Comparison of ENCODE assay signal across 9 cellular contexts in the genomic region with DNA sequence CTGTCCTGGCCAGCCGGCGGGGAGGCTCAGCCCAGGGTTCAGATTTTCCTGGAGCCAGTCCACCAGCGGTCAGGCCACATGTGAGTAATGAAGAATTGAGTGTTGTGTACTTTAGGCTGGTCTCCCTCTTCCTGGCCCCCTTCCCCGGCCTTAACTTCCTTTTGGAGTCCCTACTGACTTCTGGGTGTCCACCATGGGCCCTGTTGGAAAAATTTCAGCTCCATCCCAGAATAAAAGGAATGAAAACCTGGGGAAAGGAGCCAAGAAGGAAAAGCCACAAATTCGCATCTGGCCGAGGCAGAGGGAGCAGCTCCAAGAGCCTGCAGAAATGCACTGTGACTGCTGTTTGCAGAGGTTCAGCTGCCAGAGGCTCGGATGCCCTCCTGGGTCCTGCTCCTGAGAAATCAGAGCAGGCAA. TPM values are rescaled to one million over a fixed set of nuclear protein-coding genes. Genes with fewer than 3 reads are reported as not detected.
DNase-seq lines count a peak whose midpoint lies in the region; ATAC-seq and TF ChIP-seq lines count a peak whose summit lies in the region.
"Had no signal": no experiment of that assay in that cellular context is flagged by ENCODE, and none has a peak within 500 bp of the region (broad histone marks: within the 10 kb centered on the region; RNA-seq: fewer than 3 reads in every experiment).

No MANE protein-coding gene starts in this region.

- TF ChIP-seq CTCF in Calu3 (IDR thresholded peaks at IDR 0.05; ENCODE audit: unreplicated experiment) (no peak), activated B cell treated with CpG ODN at 0.5 μM for 24 hours (IDR thresholded peaks at IDR 0.05) (no peak)
- no peak for TF ChIP-seq CTCF in activated CD8-positive, alpha-beta T cell treated with anti-CD3 and anti-CD28 coated beads for 36 hours (IDR thresholded peaks at IDR 0.05)

- H3K27me3 ChIP-seq in rectal smooth muscle tissue (ENCODE audit: control insufficient read depth, insufficient read depth, low read length) = no peaks in the 10 kb centered on the region

- H3K27ac ChIP-seq in rectal smooth muscle tissue (ENCODE audit: low read depth, low read length) = peak overlapping the region; percentile 87

- H3K9me3 Mint-ChIP-seq in Calu3 (ENCODE audit: low read depth, unreplicated experiment) (no peaks in the 10 kb centered on the region), activated B cell treated with CpG ODN at 0.5 μM for 24 hours (no peaks in the 10 kb centered on the region)
- no peaks in the 10 kb centered on the region for H3K9me3 Mint-ChIP-seq in stimulated activated memory B cell treated with anti-CD40 and anti-IgM and Interleukin-4, amounts not matched to agents 10 μg/mL and 1 μg/mL and 100 μg/mL, for 72 hours
- no peaks in the 10 kb centered on the region for H3K9me3 Mint-ChIP-seq in activated CD8-positive, alpha-beta T cell treated with anti-CD3 and anti-CD28 coated beads for 36 hours

- peak overlapping the region; percentile 72 for H3K4me3 Mint-ChIP-seq in Calu3 (ENCODE audit: low read depth, unreplicated experiment)
- H3K4me3 Mint-ChIP-seq in activated B cell treated with CpG ODN at 0.5 μM for 24 hours = peak overlapping the region; percentile 58
- no peak overlapping the region for H3K4me3 Mint-ChIP-seq in stimulated activated memory B cell treated with anti-CD40 and anti-IgM and Interleukin-4, amounts not matched to agents 10 μg/mL and 1 μg/mL and 100 μg/mL, for 72 hours
- H3K4me3 Mint-ChIP-seq in activated CD8-positive, alpha-beta T cell treated with anti-CD3 and anti-CD28 coated beads for 36 hours = no peak overlapping the region

- H3K4me1 Mint-ChIP-seq in Calu3 (ENCODE audit: low read depth, unreplicated experiment) (peaks cover 8% of the 10 kb centered on the region), activated B cell treated with CpG ODN at 0.5 μM for 24 hours (peaks cover 5% of the 10 kb centered on the region)
- no peaks in the 10 kb centered on the region for H3K4me1 Mint-ChIP-seq in stimulated activated memory B cell treated with anti-CD40 and anti-IgM and Interleukin-4, amounts not matched to agents 10 μg/mL and 1 μg/mL and 100 μg/mL, for 72 hours
- no peaks in the 10 kb centered on the region for H3K4me1 Mint-ChIP-seq in activated CD8-positive, alpha-beta T cell treated with anti-CD3 and anti-CD28 coated beads for 36 hours (ENCODE audit: low read depth)

- BruUV-seq in Calu3 (replicated peaks; lab: Mats Ljungman, UMichigan) = no TSS peak

- no peak for DNase-seq in Calu3
- no peak for DNase-seq in activated B cell treated with CpG ODN at 0.5 μM for 24 hours
- DNase-seq in left ventricle myocardium superior = peak; percentile 82
- no peak for DNase-seq in cortex of kidney (lab: John Stamatoyannopoulos, UW)
- DNase-seq in activated CD8-positive, alpha-beta T cell treated with anti-CD3 and anti-CD28 coated beads for 36 hours = no peak
- DNase-seq: NCI-H2081 had no signal

- no peak for ATAC-seq in activated B cell treated with CpG ODN at 0.5 μM for 24 hours (ENCODE audit: low read depth)
- peak; percentile 78 for ATAC-seq in left ventricle myocardium superior
- no peak for ATAC-seq in GM19324 (IDR thresholded peaks at IDR 0.05; ENCODE audit: low FRiP score, unreplicated experiment)
- ATAC-seq in stimulated activated memory B cell treated with anti-CD40 and anti-IgM and Interleukin-4, amounts not matched to agents 10 μg/mL and 1 μg/mL and 100 μg/mL, for 72 hours = no peak
- no peak for ATAC-seq in activated CD8-positive, alpha-beta T cell treated with anti-CD3 and anti-CD28 coated beads for 36 hours

- POLR2A ChIA-PET in activated B cell treated with CpG ODN at 0.5 μM for 24 hours (lab: Charles Lee) = interaction anchor here (0.5 kb wide), 1 partner anchor 104 kb away, joined by 3 read pairs; no protein-coding TSS in a partner anchor
- POLR2A ChIA-PET in activated CD8-positive, alpha-beta T cell treated with anti-CD3 and anti-CD28 coated beads for 36 hours (lab: Charles Lee) = interaction anchor here (1.7 kb wide), 1 partner anchor 9 kb away, joined by 3 read pairs; no protein-coding TSS in a partner anchor

- peak overlapping the region; percentile 48 for H3K4me3 ChIP-seq in rectal smooth muscle tissue (ENCODE audit: low read length)

- CTCF ChIA-PET in Calu3 (lab: Charles Lee) = interaction anchor here (0.6 to 2.2 kb wide), 4 partner anchors 9 to 69 kb away, joined by 3 to 13 read pairs (median 6); no protein-coding TSS in a partner anchor
- CTCF ChIA-PET in activated B cell treated with CpG ODN at 0.5 μM for 24 hours (lab: Charles Lee) = interaction anchor here (0.6 to 1.1 kb wide), 2 partner anchors 15 to 107 kb away, joined by 3 read pairs; no protein-coding TSS in a partner anchor
- CTCF ChIA-PET in activated CD8-positive, alpha-beta T cell treated with anti-CD3 and anti-CD28 coated beads for 36 hours (lab: Charles Lee) = interaction anchor here (0.8 to 1.8 kb wide), 7 partner anchors 11 to 433 kb away, joined by 3 to 5 read pairs (median 3); no protein-coding TSS in a partner anchor

- H3K4me1 ChIP-seq in rectal smooth muscle tissue (ENCODE audit: control insufficient read depth, insufficient read depth, low read length) = peaks cover 28% of the 10 kb centered on the region

- H3K36me3 Mint-ChIP-seq in Calu3 (ENCODE audit: insufficient read depth, unreplicated experiment) (no peaks in the 10 kb centered on the region), activated B cell treated with CpG ODN at 0.5 μM for 24 hours (ENCODE audit: low read depth) (no peaks in the 10 kb centered on the region)
- H3K36me3 Mint-ChIP-seq in stimulated activated memory B cell treated with anti-CD40 and anti-IgM and Interleukin-4, amounts not matched to agents 10 μg/mL and 1 μg/mL and 100 μg/mL, for 72 hours = no peaks in the 10 kb centered on the region
- no peaks in the 10 kb centered on the region for H3K36me3 Mint-ChIP-seq in activated CD8-positive, alpha-beta T cell treated with anti-CD3 and anti-CD28 coated beads for 36 hours (ENCODE audit: low read depth)

- H3K27ac Mint-ChIP-seq in Calu3 (ENCODE audit: unreplicated experiment) (peak overlapping the region; percentile 60), activated B cell treated with CpG ODN at 0.5 μM for 24 hours (no peak overlapping the region)
- H3K27ac Mint-ChIP-seq in stimulated activated memory B cell treated with anti-CD40 and anti-IgM and Interleukin-4, amounts not matched to agents 10 μg/mL and 1 μg/mL and 100 μg/mL, for 72 hours = no peak overlapping the region
- no peak overlapping the region for H3K27ac Mint-ChIP-seq in activated CD8-positive, alpha-beta T cell treated with anti-CD3 and anti-CD28 coated beads for 36 hours

- no peak overlapping the region for H3K9ac ChIP-seq in rectal smooth muscle tissue (ENCODE audit: low read length)

- peaks cover 14% of the 10 kb centered on the region for H3K27me3 Mint-ChIP-seq in Calu3 (ENCODE audit: unreplicated experiment)
- H3K27me3 Mint-ChIP-seq in activated B cell treated with CpG ODN at 0.5 μM for 24 hours = peaks cover 41% of the 10 kb centered on the region
- H3K27me3 Mint-ChIP-seq in stimulated activated memory B cell treated with anti-CD40 and anti-IgM and Interleukin-4, amounts not matched to agents 10 μg/mL and 1 μg/mL and 100 μg/mL, for 72 hours = peaks cover 76% of the 10 kb centered on the region
- H3K27me3 Mint-ChIP-seq in activated CD8-positive, alpha-beta T cell treated with anti-CD3 and anti-CD28 coated beads for 36 hours = peaks cover 40% of the 10 kb centered on the region

- H3K36me3 ChIP-seq in rectal smooth muscle tissue (ENCODE audit: control insufficient read depth, insufficient read depth, low read length) = no peaks in the 10 kb centered on the region

- intact Hi-C loops in Calu3 (cut with micrococcal nuclease; ENCODE audit: unreplicated experiment) (loop anchor here (5.0 kb wide), 2 partner anchors 56 to 91 kb away; no protein-coding TSS in a partner anchor), activated B cell treated with CpG ODN at 0.5 μM for 24 hours (cut with micrococcal nuclease) (no loop called here), left ventricle myocardium superior (cut with micrococcal nuclease) (no loop called here)
- intact Hi-C loops in activated CD8-positive, alpha-beta T cell treated with anti-CD3 and anti-CD28 coated beads for 36 hours (cut with micrococcal nuclease) = no loop called here

RNA-seq across cellular contexts. Expression of gene HHAT, which starts 35.5 kb away (rescaled TPM):
- total RNA-seq in Calu3 (2022) = 5.5 and 5.8 TPM in 2 replicates
- 6.1 and 8.5 TPM in 2 replicates for total RNA-seq in activated B cell treated with CpG ODN at 0.5 μM for 24 hours
- total RNA-seq in left ventricle myocardium superior = 1.9 TPM
- total RNA-seq in activated CD8-positive, alpha-beta T cell treated with anti-CD3 and anti-CD28 coated beads for 36 hours = 1 to 10 TPM in 1 of 2 experiments, under 1 TPM in 1; 0.99 to 1.4 TPM

Comparison
In these comparisons a context has a peak if more than half of its experiments do, and no peak if none do; other contexts are left out.
1. H3K4me3 Mint-ChIP-seq: peak in Calu3 (single experiment) and activated B cell treated with CpG ODN at 0.5 μM for 24 hours (single experiment); none in stimulated activated memory B cell treated with anti-CD40 and anti-IgM and Interleukin-4, amounts not matched to agents 10 μg/mL and 1 μg/mL and 100 μg/mL, for 72 hours (single experiment) and activated CD8-positive, alpha-beta T cell treated with anti-CD3 and anti-CD28 coated beads for 36 hours (single experiment).